Comparison of ENCODE assay signal across 16 cellular contexts in genomic region chr10:75754096-75754495, GRCh38.
A peak's percentile ranks its signal among the peaks of the same experiment; 100 is the strongest.
DNase-seq lines count a peak whose midpoint lies in the region; ATAC-seq and TF ChIP-seq lines count a peak whose summit lies in the region.
"Had no signal": no experiment of that assay in that cellular context is flagged by ENCODE, and none has a peak within 500 bp of the region (broad histone marks: within the 10 kb centered on the region; RNA-seq: fewer than 3 reads in every experiment).

No MANE protein-coding gene starts in this region.

- H3K27me3 Mint-ChIP-seq in nephron (ENCODE audit: low read depth) = peaks cover 16% of the 10 kb centered on the region
- H3K27me3 Mint-ChIP-seq in T-helper 17 cell = peaks cover 21% of the 10 kb centered on the region

- H3K4me1 Mint-ChIP-seq in nephron (peaks cover 22% of the 10 kb centered on the region), T-helper 17 cell (no peaks in the 10 kb centered on the region)
- H3K4me1 Mint-ChIP-seq: CD4-positive, alpha-beta memory T cell had no signal

- H3K27ac Mint-ChIP-seq in nephron (peak overlapping the region; percentile 7 to 39 (median 26)), T-helper 17 cell (no peak overlapping the region)
- H3K27ac Mint-ChIP-seq in activated naive CD4-positive, alpha-beta T cell treated with anti-CD3 and anti-CD28 coated beads, Interleukin-2, amount 50 U/mL, for 72 hours = no peak overlapping the region
- H3K27ac Mint-ChIP-seq: CD4-positive, alpha-beta memory T cell; H9 had no signal

- peaks cover 0 to 27% (median 9%) of the 10 kb centered on the region in 4 donors for H3K4me1 ChIP-seq in tibial nerve
- H3K4me1 ChIP-seq: A549, BE2C had no signal

- H3K9me3 ChIP-seq in tibial nerve (no peaks in the 10 kb centered on the region), T-helper 17 cell (ENCODE audit: control insufficient read depth, low read length, poor library complexity, severe bottlenecking) (no peaks in the 10 kb centered on the region)
- H3K9me3 ChIP-seq: A549, BE2C had no signal

- peak in 1 of 2 donors; percentile 10 for TF ChIP-seq EP300 in tibial nerve (IDR thresholded peaks at IDR 0.05)

- H3K4me3 ChIP-seq in tibial nerve = no peak overlapping the region
- H3K4me3 ChIP-seq: A549 had no signal

- H3K36me3 ChIP-seq in tibial nerve = no peaks in the 10 kb centered on the region
- H3K36me3 ChIP-seq: BE2C had no signal

- no peaks in the 10 kb centered on the region for H3K9me3 Mint-ChIP-seq in nephron
- H3K9me3 Mint-ChIP-seq in activated naive CD4-positive, alpha-beta T cell treated with anti-CD3 and anti-CD28 coated beads, Interleukin-2, amount 50 U/mL, for 72 hours = no peaks in the 10 kb centered on the region

- peak overlapping the region; percentile 34 to 73 (median 56) for H3K27ac ChIP-seq in tibial nerve
- H3K27ac ChIP-seq: A549, C4-2B had no signal

- no peaks in the 10 kb centered on the region for H3K27me3 ChIP-seq in tibial nerve
- H3K27me3 ChIP-seq: BE2C had no signal

- H3K36me3 Mint-ChIP-seq in nephron (ENCODE audit: low read depth) = no peaks in the 10 kb centered on the region
- H3K36me3 Mint-ChIP-seq in activated naive CD4-positive, alpha-beta T cell treated with anti-CD3 and anti-CD28 coated beads, Interleukin-2, amount 50 U/mL, for 72 hours = no peaks in the 10 kb centered on the region
- peaks cover 2% of the 10 kb centered on the region for H3K36me3 Mint-ChIP-seq in T-helper 17 cell (ENCODE audit: low read depth)
- H3K36me3 Mint-ChIP-seq: CD4-positive, alpha-beta memory T cell had no signal

- DNase-seq in NCI-H1694 (lab: John Stamatoyannopoulos, UW) (peak; percentile 24), NCI-H69 (lab: John Stamatoyannopoulos, UW) (peak; percentile 11), tibial nerve (ENCODE audit: low spot score in 2 of 2) (no peak), NOMO-1 treated with DMSO at 0.1 percent for 48 hours (lab: John Stamatoyannopoulos, UW; ENCODE audit: unreplicated experiment) (no peak), T-helper 17 cell (no peak)
- DNase-seq in activated naive CD4-positive, alpha-beta T cell treated with anti-CD3 and anti-CD28 coated beads, Interleukin-2, amount 50 U/mL, for 72 hours (ENCODE audit: low spot score in 2 of 2) = no peak
- DNase-seq: BE2C; CD4-positive, alpha-beta memory T cell; COR-L47; DMS53; GF-D8; GOT3; H9 had no signal

- no peak overlapping the region for H3K4me3 Mint-ChIP-seq in nephron
- no peak overlapping the region for H3K4me3 Mint-ChIP-seq in T-helper 17 cell
- H3K4me3 Mint-ChIP-seq: CD4-positive, alpha-beta memory T cell; H9 had no signal

- TF ChIP-seq POLR2A in tibial nerve (IDR thresholded peaks at IDR 0.05) = no peak

- WGBS in tibial nerve, 2 donors = 15 to 23% methylated on average over 1 of the region's 1 CpG

- TF ChIP-seq CTCF in nephron (IDR thresholded peaks at IDR 0.05; ENCODE audit: unreplicated experiment in 3 of 3) (no peak), tibial nerve (IDR thresholded peaks at IDR 0.05) (no peak)

- no peak for ATAC-seq in activated naive CD4-positive, alpha-beta T cell treated with anti-CD3 and anti-CD28 coated beads, Interleukin-2, amount 50 U/mL, for 72 hours
- no peak for ATAC-seq in T-helper 17 cell

Comparison
In these comparisons a context has a peak if more than half of its experiments do, and no peak if none do; other contexts are left out.
1. DNase-seq: peak in NCI-H1694 (single experiment) and NCI-H69 (single experiment); none in tibial nerve (0 of 2), activated naive CD4-positive, alpha-beta T cell treated with anti-CD3 and anti-CD28 coated beads, Interleukin-2, amount 50 U/mL, for 72 hours (0 of 2), NOMO-1 treated with DMSO at 0.1 percent for 48 hours (single experiment) and T-helper 17 cell (0 of 3).
2. H3K27ac Mint-ChIP-seq: peak in nephron (3 of 3); none in activated naive CD4-positive, alpha-beta T cell treated with anti-CD3 and anti-CD28 coated beads, Interleukin-2, amount 50 U/mL, for 72 hours (0 of 2) and T-helper 17 cell (single experiment).